Comparison of ENCODE assay signal across 1 cellular context in the genomic region with DNA sequence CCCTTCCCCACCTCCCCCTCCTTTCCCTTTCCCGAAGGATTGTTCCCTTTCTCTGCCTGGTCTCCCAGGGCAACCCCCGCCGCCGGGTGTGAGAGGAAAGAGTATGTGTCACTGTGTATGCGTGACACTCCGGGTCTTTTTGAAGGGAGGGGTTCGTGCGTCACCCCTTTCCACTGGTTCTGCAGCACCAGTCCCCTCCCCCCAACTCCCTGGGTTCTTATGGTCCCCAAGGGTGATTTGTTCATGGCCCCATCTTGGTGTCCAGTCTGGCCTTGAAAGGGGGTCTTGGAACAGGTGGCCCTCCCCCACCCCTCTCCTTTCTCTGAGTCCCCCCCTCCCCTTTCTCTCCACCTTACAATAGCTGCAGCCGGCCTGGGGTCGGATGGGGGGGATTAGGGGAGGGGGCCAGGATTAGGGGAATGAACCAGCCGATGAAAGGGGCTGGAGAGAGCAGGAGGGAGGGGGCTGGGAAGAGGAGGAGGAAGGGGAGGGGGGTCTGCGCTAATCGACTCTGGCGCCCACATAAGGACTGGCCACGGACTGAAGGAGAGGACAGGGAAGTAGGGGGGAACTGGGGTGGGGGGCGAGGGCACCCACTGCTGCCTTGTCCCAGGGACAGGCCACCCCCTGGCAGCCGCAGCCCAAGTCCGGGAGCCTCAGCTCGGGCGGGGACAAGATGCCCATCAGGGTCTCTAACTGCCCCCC.
TF ChIP-seq lines count a peak whose summit lies in the region.

No MANE protein-coding gene starts in this region.

TF ChIP-seq in neural cell, 6 proteins besides CTCF, POLR2A, EP300 and RAD21 (continued from another document):
- TF ChIP-seq, protein P1, sequence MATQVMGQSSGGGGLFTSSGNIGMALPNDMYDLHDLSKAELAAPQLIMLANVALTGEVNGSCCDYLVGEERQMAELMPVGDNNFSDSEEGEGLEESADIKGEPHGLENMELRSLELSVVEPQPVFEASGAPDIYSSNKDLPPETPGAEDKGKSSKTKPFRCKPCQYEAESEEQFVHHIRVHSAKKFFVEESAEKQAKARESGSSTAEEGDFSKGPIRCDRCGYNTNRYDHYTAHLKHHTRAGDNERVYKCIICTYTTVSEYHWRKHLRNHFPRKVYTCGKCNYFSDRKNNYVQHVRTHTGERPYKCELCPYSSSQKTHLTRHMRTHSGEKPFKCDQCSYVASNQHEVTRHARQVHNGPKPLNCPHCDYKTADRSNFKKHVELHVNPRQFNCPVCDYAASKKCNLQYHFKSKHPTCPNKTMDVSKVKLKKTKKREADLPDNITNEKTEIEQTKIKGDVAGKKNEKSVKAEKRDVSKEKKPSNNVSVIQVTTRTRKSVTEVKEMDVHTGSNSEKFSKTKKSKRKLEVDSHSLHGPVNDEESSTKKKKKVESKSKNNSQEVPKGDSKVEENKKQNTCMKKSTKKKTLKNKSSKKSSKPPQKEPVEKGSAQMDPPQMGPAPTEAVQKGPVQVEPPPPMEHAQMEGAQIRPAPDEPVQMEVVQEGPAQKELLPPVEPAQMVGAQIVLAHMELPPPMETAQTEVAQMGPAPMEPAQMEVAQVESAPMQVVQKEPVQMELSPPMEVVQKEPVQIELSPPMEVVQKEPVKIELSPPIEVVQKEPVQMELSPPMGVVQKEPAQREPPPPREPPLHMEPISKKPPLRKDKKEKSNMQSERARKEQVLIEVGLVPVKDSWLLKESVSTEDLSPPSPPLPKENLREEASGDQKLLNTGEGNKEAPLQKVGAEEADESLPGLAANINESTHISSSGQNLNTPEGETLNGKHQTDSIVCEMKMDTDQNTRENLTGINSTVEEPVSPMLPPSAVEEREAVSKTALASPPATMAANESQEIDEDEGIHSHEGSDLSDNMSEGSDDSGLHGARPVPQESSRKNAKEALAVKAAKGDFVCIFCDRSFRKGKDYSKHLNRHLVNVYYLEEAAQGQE (IDR thresholded peaks at IDR 0.05; ENCODE audit: borderline replicate concordance) = no peak
- TF ChIP-seq POLR2AphosphoS5 (IDR thresholded peaks at IDR 0.05) (no peak), TAF1 (IDR thresholded peaks at IDR 0.05; ENCODE audit: low read depth) (no peak)
TF ChIP-seq in neural cell: peak in this region for 0.
